ENCODE assay signal across 27 cellular contexts in the genomic region with DNA sequence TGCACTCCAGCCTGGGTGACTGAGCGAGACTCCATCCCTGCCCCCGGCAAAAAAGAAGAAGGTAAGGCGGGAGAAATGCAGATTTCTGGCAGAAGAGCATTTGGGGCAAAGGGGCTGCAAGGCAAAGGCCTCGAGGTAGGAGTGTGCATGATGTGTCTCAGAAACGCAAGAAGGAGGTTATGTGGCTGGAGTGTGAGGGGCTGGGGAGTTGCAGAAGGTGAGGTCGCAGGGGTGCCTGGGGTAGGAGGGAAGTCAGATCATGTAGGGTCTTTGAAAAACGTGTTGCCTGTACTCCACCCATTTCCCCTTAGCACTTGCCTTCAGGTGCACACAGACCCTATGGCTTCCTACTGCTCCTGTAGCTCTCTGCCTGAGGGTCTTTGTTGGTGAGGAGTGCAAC.
"Had no signal": no experiment of that assay in that cellular context is flagged by ENCODE, and none has a peak within 500 bp of the region (broad histone marks: within the 10 kb centered on the region; RNA-seq: fewer than 3 reads in every experiment).

No MANE protein-coding gene starts in this region.

- ATAC-seq: heart right ventricle; left colon; lower lobe of right lung; naive thymus-derived CD8-positive, alpha-beta T cell; pancreas; sciatic nerve; stimulated activated memory B cell treated with anti-CD40 and anti-IgM and Interleukin-4, amounts not matched to agents 10 μg/mL and 1 μg/mL and 100 μg/mL, for 72 hours had no signal

- H3K4me1 ChIP-seq: colonic mucosa, lower lobe of right lung, pancreas, uterus had no signal

- H3K9me3 ChIP-seq: colonic mucosa, esophagus squamous epithelium, lower lobe of right lung, pancreas, suprapubic skin, uterus had no signal

- H3K27ac ChIP-seq: colonic mucosa, esophagus squamous epithelium, heart right ventricle, left ventricle myocardium inferior, lower lobe of right lung, pancreas, suprapubic skin, uterus had no signal

- H3K36me3 ChIP-seq: colonic mucosa, esophagus squamous epithelium, heart right ventricle, left ventricle myocardium inferior, lower lobe of right lung, pancreas, suprapubic skin, uterus had no signal

- H3K27me3 ChIP-seq: colonic mucosa, esophagus squamous epithelium, pancreas, suprapubic skin, uterus had no signal

- H3K4me3 ChIP-seq: colonic mucosa, esophagus squamous epithelium, heart right ventricle, left ventricle myocardium inferior, lower lobe of right lung, pancreas, smooth muscle cell, suprapubic skin, uterus had no signal

- DNase-seq: central memory CD4-positive, alpha-beta T cell; colonic mucosa; effector memory CD4-positive, alpha-beta T cell; erythroblast; esophagus squamous epithelium; foreskin melanocyte; glutamatergic neuron; heart right ventricle; hippocampal formation; immature natural killer cell; islet precursor cell; kidney glomerular epithelial cell; left colon; left ventricle myocardium inferior; lower lobe of right lung; nephron progenitor cell; occipital lobe; pancreas; stimulated activated CD4-positive, alpha-beta T cell treated with anti-CD3 and anti-CD28 coated beads, Interleukin-2, amount 100 ng/mL, for 24 hours; stimulated activated CD4-positive, alpha-beta T cell treated with anti-CD3 and anti-CD28 coated beads, Interleukin-4, amount 100 ng/mL, for 24 hours; trophoblast cell; uterus had no signal
